Comparison of ENCODE assay signal across 9 cellular contexts in genomic region chr9:127185931-127186781, GRCh38.
DNase-seq lines count a peak whose midpoint lies in the region; ATAC-seq, FAIRE-seq and TF ChIP-seq lines count a peak whose summit lies in the region.
"Had no signal": no experiment of that assay in that cellular context is flagged by ENCODE, and none has a peak within 500 bp of the region (broad histone marks: within the 10 kb centered on the region; RNA-seq: fewer than 3 reads in every experiment).

No MANE protein-coding gene starts in this region.

- peak overlapping the region; percentile 29 for H3K27ac ChIP-seq in astrocyte (ENCODE audit: low read depth, low read length)
- H3K27ac ChIP-seq in small intestine (ENCODE audit: low read depth in 1 of 2, low read length in 1 of 2) = peak overlapping the region in 1 of 2 donors; percentile 92
- H3K27ac ChIP-seq: BLaER1 had no signal

- WGBS in small intestine, 3 donors = 57 to 79% (median 76%) methylated on average over 11 of the region's 11 CpGs

- intact Hi-C loops in left ventricle myocardium superior (cut with micrococcal nuclease) (no loop called here), posterior cingulate gyrus (cut with DNase I) (loop anchor here (10.0 kb wide), 1 partner anchor 61 kb away; the partner anchor contains the start of gene ANGPTL2)

- H3K27me3 ChIP-seq in astrocyte (ENCODE audit: insufficient read depth, low read length) = peaks cover 12% of the 10 kb centered on the region
- no peaks in the 10 kb centered on the region for H3K27me3 ChIP-seq in small intestine (ENCODE audit: control insufficient read depth in 2 of 2, insufficient read depth in 2 of 2, low read length in 2 of 2)
- H3K27me3 ChIP-seq: BLaER1 had no signal

- peaks cover 19% of the 10 kb centered on the region for H3K4me1 Mint-ChIP-seq in astrocyte (ENCODE audit: low read depth, unreplicated experiment)
- no peaks in the 10 kb centered on the region for H3K4me1 Mint-ChIP-seq in activated T-cell treated with anti-CD3 and anti-CD28 coated beads, Interleukin-2, amount 50 U/mL, for 24 hours (ENCODE audit: low read depth)

- H3K4me3 ChIP-seq in AG09309 (ENCODE audit: control insufficient read depth, low read depth, low read length) (no peak overlapping the region), astrocyte (ENCODE audit: insufficient read depth, low read depth, low read length) (no peak overlapping the region), small intestine (ENCODE audit: low read depth in 1 of 2, low read length in 2 of 2) (no peak overlapping the region)
- H3K4me3 ChIP-seq: BLaER1 had no signal

- H3K9ac ChIP-seq in astrocyte (ENCODE audit: low read length) = no peak overlapping the region
- H3K9ac ChIP-seq: BLaER1 had no signal

- no peak overlapping the region for H2AFZ ChIP-seq in astrocyte (ENCODE audit: low read depth, low read length)

- H3K79me2 ChIP-seq in astrocyte (ENCODE audit: insufficient read depth, low read length) = no peaks in the 10 kb centered on the region

- H3K4me1 ChIP-seq in astrocyte (ENCODE audit: insufficient read depth, low read length) = peaks cover 25% of the 10 kb centered on the region
- no peaks in the 10 kb centered on the region for H3K4me1 ChIP-seq in small intestine (ENCODE audit: control insufficient read depth in 2 of 2, insufficient read depth in 1 of 2, low read depth in 1 of 2, low read length in 1 of 2)

- TF ChIP-seq CTCF in AG09309 (IDR thresholded peaks at IDR 0.05; ENCODE audit: control insufficient read depth, insufficient read depth, low read depth, low read length, missing control alignments) (no peak), astrocyte (IDR thresholded peaks at IDR 0.05; ENCODE audit: insufficient read depth, low read depth, low read length) (no peak)

- no peak overlapping the region for H3K4me3 Mint-ChIP-seq in astrocyte (ENCODE audit: unreplicated experiment)
- H3K4me3 Mint-ChIP-seq in activated T-cell treated with anti-CD3 and anti-CD28 coated beads, Interleukin-2, amount 50 U/mL, for 24 hours = no peak overlapping the region

- H3K36me3 ChIP-seq in astrocyte (ENCODE audit: insufficient read depth, low read length) = no peaks in the 10 kb centered on the region
- H3K36me3 ChIP-seq in small intestine (ENCODE audit: control insufficient read depth in 2 of 2, insufficient read depth in 2 of 2, low read length in 2 of 2) = peaks cover 0 to 6% of the 10 kb centered on the region in 2 donors
- H3K36me3 ChIP-seq: BLaER1 had no signal

- peaks cover 2% of the 10 kb centered on the region for H3K36me3 Mint-ChIP-seq in astrocyte (ENCODE audit: low read depth, unreplicated experiment)
- no peaks in the 10 kb centered on the region for H3K36me3 Mint-ChIP-seq in activated T-cell treated with anti-CD3 and anti-CD28 coated beads, Interleukin-2, amount 50 U/mL, for 24 hours (ENCODE audit: low read depth)

- no peak for FAIRE-seq in astrocyte (lab: Jason Lieb, UNC)
- FAIRE-seq in small intestine (lab: Jason Lieb, UNC) = no peak

- no peaks in the 10 kb centered on the region for H3K9me3 ChIP-seq in astrocyte (ENCODE audit: insufficient read depth, low read depth, low read length)
- H3K9me3 ChIP-seq in small intestine (ENCODE audit: control insufficient read depth, low read depth) = no peaks in the 10 kb centered on the region

- peaks cover 5% of the 10 kb centered on the region for H3K9me3 Mint-ChIP-seq in astrocyte (ENCODE audit: unreplicated experiment)
- H3K9me3 Mint-ChIP-seq in activated T-cell treated with anti-CD3 and anti-CD28 coated beads, Interleukin-2, amount 50 U/mL, for 24 hours = no peaks in the 10 kb centered on the region

- H3K4me2 ChIP-seq in astrocyte (ENCODE audit: low read length) = peak overlapping the region; percentile 47
- H3K4me2 ChIP-seq: BLaER1 had no signal

- peak; percentile 83 for ATAC-seq in left ventricle myocardium superior

- DNase-seq in AG09309 (ENCODE audit: low read depth) (peak; percentile 98), astrocyte (ENCODE audit: low read depth) (peak; percentile 80), left ventricle myocardium superior (peak; percentile 91), posterior cingulate gyrus (peak; percentile 64 to 98 (median 84)), NCI-H774 (lab: John Stamatoyannopoulos, UW) (no peak), cerebellar cortex (ENCODE audit: low spot score) (no peak), small intestine (no peak)
- no peak for DNase-seq in activated T-cell treated with anti-CD3 and anti-CD28 coated beads, Interleukin-2, amount 50 U/mL, for 24 hours

- no peaks in the 10 kb centered on the region for H4K20me1 ChIP-seq in astrocyte (ENCODE audit: insufficient read depth, low read length)
- H4K20me1 ChIP-seq: BLaER1 had no signal

- H3K27ac Mint-ChIP-seq in astrocyte (ENCODE audit: unreplicated experiment) = no peak overlapping the region
- H3K27ac Mint-ChIP-seq in activated T-cell treated with anti-CD3 and anti-CD28 coated beads, Interleukin-2, amount 50 U/mL, for 24 hours = no peak overlapping the region

- H3K27me3 Mint-ChIP-seq in astrocyte (ENCODE audit: low read depth, unreplicated experiment) = peaks cover 9% of the 10 kb centered on the region
- no peaks in the 10 kb centered on the region for H3K27me3 Mint-ChIP-seq in activated T-cell treated with anti-CD3 and anti-CD28 coated beads, Interleukin-2, amount 50 U/mL, for 24 hours

Comparison
In these comparisons a context has a peak if more than half of its experiments do, and no peak if none do; other contexts are left out.
1. DNase-seq: peak in AG09309 (single experiment), astrocyte (single experiment), left ventricle myocardium superior (single experiment) and posterior cingulate gyrus (10 of 10); none in activated T-cell treated with anti-CD3 and anti-CD28 coated beads, Interleukin-2, amount 50 U/mL, for 24 hours (single experiment), NCI-H774 (single experiment), cerebellar cortex (single experiment) and small intestine (single experiment).